Comparison of ENCODE assay signal across 19 cellular contexts in the genomic region with DNA sequence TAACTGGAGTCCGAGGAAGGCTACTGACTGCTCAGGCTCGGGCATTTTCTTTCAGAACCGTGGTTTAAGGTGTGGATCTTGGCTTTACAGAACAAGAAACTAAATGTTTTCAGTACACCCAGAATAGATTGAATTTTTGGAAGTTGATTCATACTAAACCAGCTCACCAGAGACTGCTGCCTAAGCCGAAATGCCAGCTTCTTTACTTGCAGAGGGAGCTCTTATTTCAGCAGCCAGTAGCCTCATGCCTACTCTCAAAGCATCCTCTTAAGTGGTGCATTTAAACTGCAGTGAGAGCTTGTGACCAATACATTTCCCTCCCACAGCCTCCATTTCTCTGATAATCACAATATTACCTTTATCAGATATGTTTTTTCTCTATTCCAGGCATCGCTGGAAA.
A peak's percentile ranks its signal among the peaks of the same experiment; 100 is the strongest.
DNase-seq lines count a peak whose midpoint lies in the region; ATAC-seq and TF ChIP-seq lines count a peak whose summit lies in the region.
"Had no signal": no experiment of that assay in that cellular context is flagged by ENCODE, and none has a peak within 500 bp of the region (broad histone marks: within the 10 kb centered on the region; RNA-seq: fewer than 3 reads in every experiment).

No MANE protein-coding gene starts in this region.

- H3K4me1 Mint-ChIP-seq in osteocyte (ENCODE audit: unreplicated experiment), result peaks cover 42% of the 10 kb centered on the region

- H3K27me3 Mint-ChIP-seq in osteocyte (ENCODE audit: unreplicated experiment), result no peaks in the 10 kb centered on the region

- ATAC-seq in DND-41 (ENCODE audit: insufficient read depth, low read depth) (no peak), HG02885 (IDR thresholded peaks at IDR 0.05; ENCODE audit: poor library complexity, unreplicated experiment) (no peak)
- ATAC-seq in stimulated activated naive CD8-positive, alpha-beta T cell treated with anti-CD3 and anti-CD28 coated beads, Interleukin-15, Interleukin-2, amounts not matched to agents 100 U/mL and 50 U/mL, for 24 hours, result no peak

- no peak for DNase-seq in DND-41
- DNase-seq in RPMI7951 (ENCODE audit: low read depth), result peak; percentile 59
- DNase-seq in coronary artery (ENCODE audit: low spot score), result no peak
- DNase-seq in osteocyte (ENCODE audit: extremely low spot score, unreplicated experiment), result no peak
- no peak for DNase-seq in stimulated activated naive CD8-positive, alpha-beta T cell treated with anti-CD3 and anti-CD28 coated beads, Interleukin-15, Interleukin-2, amounts not matched to agents 100 U/mL and 50 U/mL, for 24 hours
- no peak for DNase-seq in NCI-H446 treated with DMSO at 0.1 percent for 48 hours (lab: John Stamatoyannopoulos, UW)
- no peak for DNase-seq in NCI-H187 treated with DMSO at 0.1 percent for 48 hours (lab: John Stamatoyannopoulos, UW)
- DNase-seq: activated CD4-positive, CD25-positive, alpha-beta regulatory T cell treated with anti-CD3 and anti-CD28 coated beads, Interleukin-2, amount 50 U/mL, for 72 hours; activated naive CD8-positive, alpha-beta T cell treated with anti-CD3 and anti-CD28 coated beads, Interleukin-2, amount 10 ng/mL, durations not matched to agents 7 days and 5 days; central memory CD4-positive, alpha-beta T cell; endodermal cell; NCI-H1105; NCI-H748 treated with DMSO at 0.1 percent for 48 hours; nephron progenitor cell; OCI-M1; stimulated activated naive CD4-positive, alpha-beta T cell; uterus had no signal

- H3K36me3 ChIP-seq in DND-41 (ENCODE audit: insufficient read depth, low read length), result no peaks in the 10 kb centered on the region
- H3K36me3 ChIP-seq: SJSA1, uterus had no signal

- H3K27ac Mint-ChIP-seq in osteocyte (ENCODE audit: unreplicated experiment), result peak overlapping the region; percentile 46
- H3K27ac Mint-ChIP-seq: activated naive CD8-positive, alpha-beta T cell treated with anti-CD3 and anti-CD28 coated beads, Interleukin-2, amount 10 ng/mL, durations not matched to agents 7 days and 5 days; endodermal cell; nephron progenitor cell had no signal

- H3K9me3 Mint-ChIP-seq in osteocyte (ENCODE audit: unreplicated experiment), result no peaks in the 10 kb centered on the region
- H3K9me3 Mint-ChIP-seq: endodermal cell, nephron progenitor cell had no signal

- peak overlapping the region; percentile 20; the same call in 1 of the 2 replicates for H2AFZ ChIP-seq in DND-41 (ENCODE audit: low read depth, low read length)

- no peaks in the 10 kb centered on the region for H3K36me3 Mint-ChIP-seq in osteocyte (ENCODE audit: unreplicated experiment)
- H3K36me3 Mint-ChIP-seq: activated naive CD8-positive, alpha-beta T cell treated with anti-CD3 and anti-CD28 coated beads, Interleukin-2, amount 10 ng/mL, durations not matched to agents 7 days and 5 days had no signal

- H3K4me3 ChIP-seq in DND-41 (ENCODE audit: low read depth in 1 of 2, low read length in 2 of 2) (no peak overlapping the region), coronary artery (no peak overlapping the region)
- H3K4me3 ChIP-seq: SJSA1, uterus had no signal

- H4K20me1 ChIP-seq in DND-41 (ENCODE audit: insufficient read depth, low read length), result no peaks in the 10 kb centered on the region

- H3K27ac ChIP-seq in DND-41 (ENCODE audit: low read length) (no peak overlapping the region), coronary artery (peak overlapping the region; percentile 21 to 74)
- H3K27ac ChIP-seq: SJSA1, uterus had no signal

- H3K9me3 ChIP-seq in DND-41 (ENCODE audit: insufficient read depth, low read length, severe bottlenecking), result no peaks in the 10 kb centered on the region
- H3K9me3 ChIP-seq: SJSA1, uterus had no signal

- no peak for TF ChIP-seq CTCF in DND-41 (IDR thresholded peaks at IDR 0.05; ENCODE audit: borderline replicate concordance, extremely low read depth, low read length, poor library complexity, severe bottlenecking)
- TF ChIP-seq CTCF in coronary artery (IDR thresholded peaks at IDR 0.05), result no peak
- TF ChIP-seq CTCF in osteocyte (IDR thresholded peaks at IDR 0.05), result no peak

- H3K4me3 Mint-ChIP-seq in osteocyte (ENCODE audit: unreplicated experiment), result no peak overlapping the region
- H3K4me3 Mint-ChIP-seq: activated naive CD8-positive, alpha-beta T cell treated with anti-CD3 and anti-CD28 coated beads, Interleukin-2, amount 10 ng/mL, durations not matched to agents 7 days and 5 days; endodermal cell; nephron progenitor cell had no signal

- no peak overlapping the region for H3K4me2 ChIP-seq in DND-41 (ENCODE audit: insufficient read depth, low read length)

- H3K9ac ChIP-seq in DND-41 (ENCODE audit: low read depth, low read length), result no peak overlapping the region

- no peaks in the 10 kb centered on the region for H3K27me3 ChIP-seq in DND-41 (ENCODE audit: insufficient read depth, low read length, poor library complexity)
- H3K27me3 ChIP-seq: SJSA1, uterus had no signal

- no peaks in the 10 kb centered on the region for H3K79me2 ChIP-seq in DND-41 (ENCODE audit: insufficient read depth, low read length)

- no peaks in the 10 kb centered on the region for H3K4me1 ChIP-seq in DND-41 (ENCODE audit: insufficient read depth, low read length)
- H3K4me1 ChIP-seq: uterus had no signal
